25 cellular contexts compared by ENCODE assay signal in genomic region chr4:8279321-8280157, GRCh38. TPM values are rescaled to one million over a fixed set of nuclear protein-coding genes. Genes with fewer than 3 reads are reported as not detected.
DNase-seq lines count a peak whose midpoint lies in the region; ATAC-seq and TF ChIP-seq lines count a peak whose summit lies in the region.
"Had no signal": no experiment of that assay in that cellular context is flagged by ENCODE, and none has a peak within 500 bp of the region (broad histone marks: within the 10 kb centered on the region; RNA-seq: fewer than 3 reads in every experiment).

No MANE protein-coding gene starts in this region.

- ATAC-seq in left ventricle myocardium superior (no peak), left colon (no peak), HG02938 (IDR thresholded peaks at IDR 0.05; ENCODE audit: unreplicated experiment) (no peak)
- ATAC-seq in activated CD4-positive, CD25-positive, alpha-beta regulatory T cell treated with anti-CD3 and anti-CD28 coated beads, Interleukin-2, amount 50 U/mL, for 24 hours, result no peak
- ATAC-seq: activated CD8-positive, alpha-beta T cell treated with anti-CD3 and anti-CD28 coated beads, Interleukin-2, amount 10 ng/mL, durations not matched to agents 7 days and 5 days had no signal

- peak overlapping the region; percentile 57 for H3K4me3 ChIP-seq in BLaER1
- no peak overlapping the region for H3K4me3 ChIP-seq in ovary
- H3K4me3 ChIP-seq: cardiac muscle cell had no signal

- H3K27ac ChIP-seq in BLaER1, result peak overlapping the region; percentile 97
- peak overlapping the region; percentile 13 for H3K27ac ChIP-seq in KOPT-K1 (ENCODE audit: low read depth, low read length, poor library complexity, severe bottlenecking)
- H3K27ac ChIP-seq in ovary, result peak overlapping the region; percentile 67 to 73
- H3K27ac ChIP-seq: cardiac muscle cell, epithelial cell of prostate, parathyroid adenoma had no signal

- TF ChIP-seq CTCF in ovary (IDR thresholded peaks at IDR 0.05), result no peak

- peaks cover 98% of the 10 kb centered on the region for H4K20me1 ChIP-seq in BLaER1

- no peaks in the 10 kb centered on the region for H3K9me3 ChIP-seq in BLaER1
- no peaks in the 10 kb centered on the region for H3K9me3 ChIP-seq in KOPT-K1 (ENCODE audit: insufficient read depth, low read length, poor library complexity, severe bottlenecking)
- no peaks in the 10 kb centered on the region for H3K9me3 ChIP-seq in ovary

- intact Hi-C loops in left ventricle myocardium superior (cut with micrococcal nuclease), result loop anchor here (10.0 kb wide), 1 partner anchor 125 kb away; no protein-coding TSS in a partner anchor
- intact Hi-C loops in ovary (cut with DNase I), result loop anchor here in 1 of 4 donors (10.0 kb wide), 2 partner anchors 65 to 125 kb away; no protein-coding TSS in a partner anchor
- intact Hi-C loops in left colon (cut with DNase I, micrococcal nuclease), result no loop called here

- 75 to 86% (median 80%) methylated on average over 22 of the region's 22 CpGs for WGBS in ovary, 3 donors

- DNase-seq in left ventricle myocardium superior (peak; percentile 23), ovary (peak in 3 of 5 donors; percentile 18 to 38 (median 32)), left colon (no peak)
- DNase-seq: activated CD8-positive, alpha-beta T cell treated with anti-CD3 and anti-CD28 coated beads, Interleukin-2, amount 10 ng/mL, durations not matched to agents 7 days and 5 days; activated gamma-delta T cell treated with Interleukin-2 at 50 U/mL for 16 hours; amniotic stem cell; CD4-positive, alpha-beta T cell; islet precursor cell; Karpas-422; naive B cell; NCI-H1048; NCI-H187; NCI-H2227 treated with DMSO at 0.1 percent for 48 hours; NCI-H774; stimulated activated CD4-positive, alpha-beta T cell treated with anti-CD3 and anti-CD28 coated beads, Interleukin-1b, Interleukin-23, amount 100 ng/mL, for 48 hours; substantia nigra; SW 1271 had no signal

- peak overlapping the region; percentile 97 for H3K4me2 ChIP-seq in BLaER1

- peaks cover 99% of the 10 kb centered on the region for H3K4me1 ChIP-seq in BLaER1
- H3K4me1 ChIP-seq in ovary (ENCODE audit: insufficient read depth), result peaks cover 38% of the 10 kb centered on the region
- H3K4me1 ChIP-seq: parathyroid adenoma had no signal

- peak overlapping the region; percentile 74 for H3K9ac ChIP-seq in BLaER1
- H3K9ac ChIP-seq: parathyroid adenoma had no signal

- H3K27me3 ChIP-seq in BLaER1, result no peaks in the 10 kb centered on the region
- no peaks in the 10 kb centered on the region for H3K27me3 ChIP-seq in ovary
- H3K27me3 ChIP-seq: cardiac muscle cell had no signal

- no peak for TF ChIP-seq POLR2A in ovary (IDR thresholded peaks at IDR 0.05)

- peaks cover 60% of the 10 kb centered on the region for H3K36me3 ChIP-seq in BLaER1
- no peaks in the 10 kb centered on the region for H3K36me3 ChIP-seq in KOPT-K1 (ENCODE audit: insufficient read depth, low read length)
- no peaks in the 10 kb centered on the region for H3K36me3 ChIP-seq in ovary
- H3K36me3 ChIP-seq: cardiac muscle cell had no signal

- no peak for TF ChIP-seq EP300 in ovary (IDR thresholded peaks at IDR 0.05)

RNA-seq across cellular contexts. Expression of gene HTRA3, which starts 10.0 kb away (rescaled TPM):
- 95.6 TPM for total RNA-seq in left ventricle myocardium superior
- 100 to 1,000 TPM in 1 of 7 donors, 10 to 100 TPM in 6; 36.2 to 160 (median 62.3) TPM for total RNA-seq in ovary
- polyA plus RNA-seq in ovary, result 100 to 1,000 TPM; 122 to 163 TPM
- total RNA-seq in left colon, result 1 to 10 TPM; 2.5 to 6.6 TPM
- total RNA-seq: activated CD8-positive, alpha-beta T cell treated with anti-CD3 and anti-CD28 coated beads, Interleukin-2, amount 10 ng/mL, durations not matched to agents 7 days and 5 days; CD4-positive, alpha-beta T cell; OCI-LY7 had no signal

Comparison
In these comparisons a context has a peak if more than half of its experiments do, and no peak if none do; other contexts are left out.
1. H3K27ac ChIP-seq: peak in every context shown above with its lines; median percentile 97 in BLaER1; 70 in ovary; 13 in KOPT-K1.
2. DNase-seq: peak in left ventricle myocardium superior (single experiment) and ovary (3 of 5); none in left colon (0 of 2).
3. RNA of gene HTRA3, which starts 10.0 kb away (total RNA-seq): 95.6 TPM in left ventricle myocardium superior (single experiment) and 36.2 to 160 TPM in ovary; 2.5 to 6.6 TPM in left colon; every median in the first group is over 4 times any median in the second.